38 cellular contexts compared by ENCODE assay signal in the genomic region with DNA sequence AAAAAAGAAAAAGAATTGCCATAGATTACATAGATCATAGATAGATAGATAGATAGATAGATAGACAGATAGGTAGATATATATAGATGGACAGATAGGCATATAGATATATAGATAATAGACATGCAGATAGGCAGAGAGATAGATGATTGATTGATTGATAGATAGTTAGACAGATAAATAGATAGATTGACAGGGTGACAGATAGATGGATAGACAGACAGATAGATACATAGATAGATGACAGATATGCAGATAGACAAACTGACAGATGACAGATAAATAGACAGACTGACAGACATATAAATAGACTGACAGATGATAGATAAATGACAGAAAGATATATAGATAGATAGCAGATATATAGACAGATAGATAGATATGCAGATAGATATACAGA.
"Had no signal": no experiment of that assay in that cellular context is flagged by ENCODE, and none has a peak within 500 bp of the region (broad histone marks: within the 10 kb centered on the region; RNA-seq: fewer than 3 reads in every experiment).

No MANE protein-coding gene starts in this region.

- H3K4me1 Mint-ChIP-seq: activated naive CD4-positive, alpha-beta T cell treated with anti-CD3 and anti-CD28 coated beads, Interleukin-2, amount 10 ng/mL, durations not matched to agents 7 days and 5 days; activated naive CD4-positive, alpha-beta T cell treated with anti-CD3 and anti-CD28 coated beads, Interleukin-2, amount 50 U/mL, for 24 hours; activated naive CD8-positive, alpha-beta T cell treated with anti-CD3 and anti-CD28 coated beads for 36 hours; activated naive CD8-positive, alpha-beta T cell treated with anti-CD3 and anti-CD28 coated beads, Interleukin-2, amount 10 ng/mL, durations not matched to agents 7 days and 5 days; activated naive CD8-positive, alpha-beta T cell treated with anti-CD3 and anti-CD28 coated beads, Interleukin-2, amount 50 U/mL, for 24 hours; activated T-helper 17 cell treated with anti-CD3 and anti-CD28 coated beads, Interleukin-2, amount 50 U/mL, for 72 hours; brain; central memory CD8-positive, alpha-beta T cell had no signal

- H3K27me3 ChIP-seq: adrenal gland, ascending aorta, body of pancreas, brain microvascular endothelial cell, breast epithelium, cardiac muscle cell had no signal

- DNase-seq: activated effector memory CD4-positive, alpha-beta T cell treated with anti-CD3 and anti-CD28 coated beads, Interleukin-2, amount 50 U/mL, for 16 hours; activated effector memory CD4-positive, alpha-beta T cell treated with Interleukin-2 at 50 U/mL for 16 hours; activated gamma-delta T cell; activated gamma-delta T cell treated with Interleukin-2 at 50 U/mL for 16 hours; activated naive CD4-positive, alpha-beta T cell; activated naive CD4-positive, alpha-beta T cell treated with anti-CD3 and anti-CD28 coated beads for 36 hours; activated naive CD4-positive, alpha-beta T cell treated with anti-CD3 and anti-CD28 coated beads, Interleukin-2, amount 10 ng/mL, durations not matched to agents 7 days and 5 days; activated naive CD4-positive, alpha-beta T cell treated with anti-CD3 and anti-CD28 coated beads, Interleukin-2, amount 50 U/mL, for 16 hours; activated naive CD4-positive, alpha-beta T cell treated with Interleukin-2 at 50 U/mL for 16 hours; activated naive CD8-positive, alpha-beta T cell treated with anti-CD3 and anti-CD28 coated beads for 36 hours; activated naive CD8-positive, alpha-beta T cell treated with anti-CD3 and anti-CD28 coated beads, Interleukin-2, amount 10 ng/mL, durations not matched to agents 7 days and 5 days; activated naive CD8-positive, alpha-beta T cell treated with anti-CD3 and anti-CD28 coated beads, Interleukin-2, amount 50 U/mL, for 24 hours; activated T-cell treated with anti-CD3 and anti-CD28 coated beads, Interleukin-2, amount 50 U/mL, for 1 hour; activated T-cell treated with anti-CD3 and anti-CD28 coated beads, Interleukin-2, amount 50 U/mL, for 24 hours; activated T-cell treated with anti-CD3 and anti-CD28 coated beads, Interleukin-2, amount 50 U/mL, for 4 hours; activated T-cell treated with anti-CD3 and anti-CD28 coated beads, Interleukin-2, amount 50 U/mL, for 48 hours; activated T-cell treated with anti-CD3 and anti-CD28 coated beads, Interleukin-2, amount 50 U/mL, for 72 hours; adrenal gland; amniotic stem cell; amygdala; anterior cingulate cortex; aorta; body of pancreas; brain microvascular endothelial cell; caudate nucleus; central memory CD4-positive, alpha-beta T cell; cerebellar nuclear complex had no signal

- H3K9me3 Mint-ChIP-seq: activated naive CD4-positive, alpha-beta T cell treated with anti-CD3 and anti-CD28 coated beads for 36 hours; activated naive CD4-positive, alpha-beta T cell treated with anti-CD3 and anti-CD28 coated beads, Interleukin-2, amount 10 ng/mL, durations not matched to agents 7 days and 5 days; activated naive CD4-positive, alpha-beta T cell treated with anti-CD3 and anti-CD28 coated beads, Interleukin-2, amount 50 U/mL, for 24 hours; activated naive CD8-positive, alpha-beta T cell treated with anti-CD3 and anti-CD28 coated beads for 36 hours; activated naive CD8-positive, alpha-beta T cell treated with anti-CD3 and anti-CD28 coated beads, Interleukin-2, amount 10 ng/mL, durations not matched to agents 7 days and 5 days; activated naive CD8-positive, alpha-beta T cell treated with anti-CD3 and anti-CD28 coated beads, Interleukin-2, amount 50 U/mL, for 24 hours; activated T-cell treated with anti-CD3 and anti-CD28 coated beads, Interleukin-2, amount 50 U/mL, for 24 hours; activated T-cell treated with anti-CD3 and anti-CD28 coated beads, Interleukin-2, amount 50 U/mL, for 4 hours; activated T-helper 1 cell treated with anti-CD3 and anti-CD28 coated beads, Interleukin-12 subunit alpha, Interleukin-12 subunit beta, Interleukin-2, Interleukin-4 antibody, amounts not matched to agents 30 ng/mL and 10 ng/mL and 1 ng/mL, durations not matched to agents 14 hours and 24 hours and 36 hours; activated T-helper 17 cell treated with anti-CD3 and anti-CD28 coated beads, Interleukin-2, amount 50 U/mL, for 72 hours had no signal

- H3K4me1 ChIP-seq: adrenal gland, ascending aorta, breast epithelium had no signal

- H3K36me3 ChIP-seq: adrenal gland, ascending aorta, brain microvascular endothelial cell, breast epithelium, cardiac muscle cell had no signal

- H3K4me3 Mint-ChIP-seq: activated naive CD4-positive, alpha-beta T cell treated with anti-CD3 and anti-CD28 coated beads for 36 hours; activated naive CD4-positive, alpha-beta T cell treated with anti-CD3 and anti-CD28 coated beads, Interleukin-2, amount 10 ng/mL, durations not matched to agents 7 days and 5 days; activated naive CD4-positive, alpha-beta T cell treated with anti-CD3 and anti-CD28 coated beads, Interleukin-2, amount 50 U/mL, for 24 hours; activated naive CD8-positive, alpha-beta T cell; activated naive CD8-positive, alpha-beta T cell treated with anti-CD3 and anti-CD28 coated beads for 36 hours; activated naive CD8-positive, alpha-beta T cell treated with anti-CD3 and anti-CD28 coated beads, Interleukin-2, amount 10 ng/mL, durations not matched to agents 7 days and 5 days; activated naive CD8-positive, alpha-beta T cell treated with anti-CD3 and anti-CD28 coated beads, Interleukin-2, amount 50 U/mL, for 24 hours; activated T-cell treated with anti-CD3 and anti-CD28 coated beads, Interleukin-2, amount 50 U/mL, for 24 hours; activated T-cell treated with anti-CD3 and anti-CD28 coated beads, Interleukin-2, amount 50 U/mL, for 4 hours; activated T-cell treated with anti-CD3 and anti-CD28 coated beads, Interleukin-2, amount 50 U/mL, for 72 hours; activated T-helper 1 cell treated with anti-CD3 and anti-CD28 coated beads, Interleukin-12 subunit alpha, Interleukin-12 subunit beta, Interleukin-2, Interleukin-4 antibody, amounts not matched to agents 30 ng/mL and 10 ng/mL and 1 ng/mL, durations not matched to agents 14 hours and 24 hours and 36 hours; activated T-helper 17 cell treated with anti-CD3 and anti-CD28 coated beads, Interleukin-2, amount 50 U/mL, for 72 hours; brain; central memory CD8-positive, alpha-beta T cell had no signal

- H3K27ac Mint-ChIP-seq: activated naive CD4-positive, alpha-beta T cell treated with anti-CD3 and anti-CD28 coated beads for 36 hours; activated naive CD4-positive, alpha-beta T cell treated with anti-CD3 and anti-CD28 coated beads, Interleukin-2, amount 10 ng/mL, durations not matched to agents 7 days and 5 days; activated naive CD4-positive, alpha-beta T cell treated with anti-CD3 and anti-CD28 coated beads, Interleukin-2, amount 50 U/mL, for 24 hours; activated naive CD4-positive, alpha-beta T cell treated with anti-CD3 and anti-CD28 coated beads, Interleukin-2, amount 50 U/mL, for 72 hours; activated naive CD8-positive, alpha-beta T cell; activated naive CD8-positive, alpha-beta T cell treated with anti-CD3 and anti-CD28 coated beads for 36 hours; activated naive CD8-positive, alpha-beta T cell treated with anti-CD3 and anti-CD28 coated beads, Interleukin-2, amount 10 ng/mL, durations not matched to agents 7 days and 5 days; activated naive CD8-positive, alpha-beta T cell treated with anti-CD3 and anti-CD28 coated beads, Interleukin-2, amount 50 U/mL, for 24 hours; activated T-cell treated with anti-CD3 and anti-CD28 coated beads, Interleukin-2, amount 50 U/mL, for 24 hours; activated T-cell treated with anti-CD3 and anti-CD28 coated beads, Interleukin-2, amount 50 U/mL, for 72 hours; activated T-helper 1 cell treated with anti-CD3 and anti-CD28 coated beads, Interleukin-12 subunit alpha, Interleukin-12 subunit beta, Interleukin-2, Interleukin-4 antibody, amounts not matched to agents 30 ng/mL and 10 ng/mL and 1 ng/mL, durations not matched to agents 14 hours and 24 hours and 36 hours; activated T-helper 17 cell treated with anti-CD3 and anti-CD28 coated beads, Interleukin-2, amount 50 U/mL, for 72 hours; activated T-helper 2 cell treated with anti-CD3 and anti-CD28 coated beads, Interferon-gamma antibody, Interleukin-2, Interleukin-4, amounts not matched to agents 10 μg/mL and 5 μg/mL and 100 μg/mL, durations not matched to agents 14 hours and 24 hours and 36 hours; brain had no signal

- H3K9me3 ChIP-seq: adrenal gland, ascending aorta, body of pancreas had no signal

- H3K27ac ChIP-seq: adrenal gland, ascending aorta, body of pancreas, brain microvascular endothelial cell, breast epithelium, cardiac muscle cell had no signal

- H3K36me3 Mint-ChIP-seq: activated naive CD4-positive, alpha-beta T cell treated with anti-CD3 and anti-CD28 coated beads, Interleukin-2, amount 10 ng/mL, durations not matched to agents 7 days and 5 days; activated naive CD4-positive, alpha-beta T cell treated with anti-CD3 and anti-CD28 coated beads, Interleukin-2, amount 50 U/mL, for 24 hours; activated naive CD8-positive, alpha-beta T cell; activated naive CD8-positive, alpha-beta T cell treated with anti-CD3 and anti-CD28 coated beads for 36 hours; activated naive CD8-positive, alpha-beta T cell treated with anti-CD3 and anti-CD28 coated beads, Interleukin-2, amount 10 ng/mL, durations not matched to agents 7 days and 5 days; brain had no signal

- H3K27me3 Mint-ChIP-seq: activated naive CD4-positive, alpha-beta T cell treated with anti-CD3 and anti-CD28 coated beads, Interleukin-2, amount 10 ng/mL, durations not matched to agents 7 days and 5 days; activated naive CD8-positive, alpha-beta T cell treated with anti-CD3 and anti-CD28 coated beads, Interleukin-2, amount 10 ng/mL, durations not matched to agents 7 days and 5 days; activated naive CD8-positive, alpha-beta T cell treated with anti-CD3 and anti-CD28 coated beads, Interleukin-2, amount 50 U/mL, for 24 hours; central memory CD8-positive, alpha-beta T cell had no signal

- H3K4me3 ChIP-seq: adrenal gland, ascending aorta, body of pancreas, breast epithelium, cardiac muscle cell had no signal

- ATAC-seq: activated naive CD4-positive, alpha-beta T cell treated with anti-CD3 and anti-CD28 coated beads, Interleukin-2, amount 50 U/mL, for 72 hours; activated naive CD8-positive, alpha-beta T cell treated with anti-CD3 and anti-CD28 coated beads, Interleukin-2, amount 50 U/mL, for 24 hours; activated T-cell treated with anti-CD3 and anti-CD28 coated beads, Interleukin-2, amount 50 U/mL, for 4 hours; activated T-cell treated with anti-CD3 and anti-CD28 coated beads, Interleukin-2, amount 50 U/mL, for 72 hours; activated T-helper 17 cell treated with anti-CD3 and anti-CD28 coated beads, Interleukin-2, amount 50 U/mL, for 72 hours; body of pancreas had no signal
